Comparison of ENCODE assay signal across 15 cellular contexts in genomic region chr7:43668035-43668434, GRCh38.
"Had no signal": no experiment of that assay in that cellular context is flagged by ENCODE, and none has a peak within 500 bp of the region (broad histone marks: within the 10 kb centered on the region; RNA-seq: fewer than 3 reads in every experiment).

No MANE protein-coding gene starts in this region.

- ATAC-seq: activated T-cell treated with anti-CD3 and anti-CD28 coated beads, Interleukin-2, amount 50 U/mL, for 72 hours; body of pancreas; foreskin keratinocyte; left lobe of liver; psoas muscle; sciatic nerve had no signal

- H3K27ac Mint-ChIP-seq: activated B cell treated with CpG ODN at 0.5 μM for 24 hours had no signal

- H3K4me3 Mint-ChIP-seq: activated B cell treated with CpG ODN at 0.5 μM for 24 hours had no signal

- H3K27ac ChIP-seq: body of pancreas, coronary artery, foreskin keratinocyte, psoas muscle had no signal

- H3K9me3 ChIP-seq: body of pancreas, psoas muscle had no signal

- H3K27me3 ChIP-seq: body of pancreas, foreskin keratinocyte had no signal

- H3K27me3 Mint-ChIP-seq: activated B cell treated with CpG ODN at 0.5 μM for 24 hours had no signal

- H3K4me3 ChIP-seq: body of pancreas, coronary artery, psoas muscle had no signal

- DNase-seq: activated B cell treated with CpG ODN at 0.5 μM for 24 hours; activated CD4-positive, alpha-beta T cell treated with anti-CD3 and anti-CD28 coated beads, Interleukin-2, amount 50 U/mL, for 1 hour; activated T-cell treated with anti-CD3 and anti-CD28 coated beads, Interleukin-2, amount 50 U/mL, for 72 hours; body of pancreas; central memory CD4-positive, alpha-beta T cell; effector CD4-positive, alpha-beta T cell; foreskin keratinocyte; head of caudate nucleus; mesenchymal stem cell; psoas muscle; stimulated activated naive CD4-positive, alpha-beta T cell treated with Interleukin-2 at 50 U/mL for 16 hours; T-helper 1 cell had no signal
